In genomic region chr17:41835800-41836549, GRCh38 we compare ENCODE assay signal across 8 cellular contexts. TPM values are rescaled to one million over a fixed set of nuclear protein-coding genes. Genes with fewer than 3 reads are reported as not detected.
DNase-seq lines count a peak whose midpoint lies in the region; ATAC-seq and TF ChIP-seq lines count a peak whose summit lies in the region.

Gene NT5C3B, minus strand, starts transcription at chr17:41836232. Its CDS starts 39 bp downstream, at chr17:41836193.

- CTCF ChIA-PET in activated CD4-positive, alpha-beta T cell treated with anti-CD3 and anti-CD28 coated beads for 36 hours (lab: Charles Lee): interaction anchor here (0.6 to 2.0 kb wide), 5 partner anchors 18 to 623 kb away, joined by 3 to 8 read pairs (median 3); no protein-coding TSS in a partner anchor

- POLR2A ChIA-PET in activated CD4-positive, alpha-beta T cell treated with anti-CD3 and anti-CD28 coated beads for 36 hours (lab: Charles Lee): no interaction called here

- peaks cover 1 to 9% (median 5%) of the 10 kb centered on the region in 4 donors for H3K4me1 ChIP-seq in liver (ENCODE audit: control insufficient read depth in 4 of 4, insufficient read depth in 4 of 4, low read length in 3 of 4)

- no peak for TF ChIP-seq POLR2A in NB4 (IDR thresholded peaks at IDR 0.05; ENCODE audit: extremely low read depth, insufficient read length)

- H3K27me3 ChIP-seq in liver (ENCODE audit: control insufficient read depth in 4 of 4, insufficient read depth in 4 of 4, low read length in 3 of 4): no peaks in the 10 kb centered on the region

- H3K9ac ChIP-seq in liver (ENCODE audit: low read depth in 1 of 2, low read length in 2 of 2): no peak within 1 kb of the TSS

- peak within 1 kb of the TSS; percentile 62 for H3K4me3 ChIP-seq in NB4 (ENCODE audit: low read depth, low read length)
- H3K4me3 ChIP-seq in coronary artery: peak within 1 kb of the TSS; percentile 93
- peak within 1 kb of the TSS; percentile 59 to 81 (median 79) for H3K4me3 ChIP-seq in liver (ENCODE audit: low read depth in 1 of 3, low read length in 3 of 3)

- peak within 1 kb of the TSS; percentile 80 for H3K4me3 Mint-ChIP-seq in activated CD4-positive, alpha-beta T cell treated with anti-CD3 and anti-CD28 coated beads for 36 hours

- peak; percentile 96 for DNase-seq in AG08396 (ENCODE audit: low spot score)
- peak; percentile 51 for DNase-seq in GM19240 (ENCODE audit: insufficient read length, low spot score)
- DNase-seq in NB4 (ENCODE audit: low read depth): peak; percentile 60
- peak; percentile 67 for DNase-seq in activated CD4-positive, alpha-beta T cell treated with anti-CD3 and anti-CD28 coated beads for 36 hours
- no peak for DNase-seq in coronary artery (ENCODE audit: low spot score)
- peak; percentile 33 to 44 for DNase-seq in stimulated activated CD4-positive, alpha-beta T cell treated with anti-CD3 and anti-CD28 coated beads, Interleukin-2, amount 100 ng/mL, for 48 hours

- ATAC-seq in activated CD4-positive, alpha-beta T cell treated with anti-CD3 and anti-CD28 coated beads for 36 hours: peak; percentile 84
- ATAC-seq in HG03139 (IDR thresholded peaks at IDR 0.05; ENCODE audit: unreplicated experiment): no peak

- peaks cover 5 to 11% (median 6%) of the 10 kb centered on the region in 4 donors for H3K36me3 ChIP-seq in liver (ENCODE audit: control insufficient read depth in 4 of 4, insufficient read depth in 3 of 4, low read depth in 1 of 4, low read length in 3 of 4)

- no peak for TF ChIP-seq RAD21 in liver (IDR thresholded peaks at IDR 0.05)

- intact Hi-C loops in activated CD4-positive, alpha-beta T cell treated with anti-CD3 and anti-CD28 coated beads for 36 hours (cut with DNase I, micrococcal nuclease): loop anchor here (1.0 to 2.0 kb wide), 3 partner anchors 25 to 29 kb away; partner anchors contain the start of genes KLHL11 (in 1 of the 2) and P3H4 (in 1 of the 2)

- H3K9me3 ChIP-seq in liver (ENCODE audit: control insufficient read depth in 4 of 4, low read length in 3 of 4): no peaks in the 10 kb centered on the region

- peak within 1 kb of the TSS; percentile 78 to 88 for H3K27ac ChIP-seq in coronary artery
- no peak within 1 kb of the TSS for H3K27ac ChIP-seq in liver (ENCODE audit: low read depth in 1 of 2, low read length in 2 of 2)

- H3K4me1 Mint-ChIP-seq in activated CD4-positive, alpha-beta T cell treated with anti-CD3 and anti-CD28 coated beads for 36 hours: peaks cover 13% of the 10 kb centered on the region

- H3K27me3 Mint-ChIP-seq in activated CD4-positive, alpha-beta T cell treated with anti-CD3 and anti-CD28 coated beads for 36 hours: no peaks in the 10 kb centered on the region

- no peaks in the 10 kb centered on the region for H3K9me3 Mint-ChIP-seq in activated CD4-positive, alpha-beta T cell treated with anti-CD3 and anti-CD28 coated beads for 36 hours (ENCODE audit: low read depth)

- peaks cover 5% of the 10 kb centered on the region for H3K36me3 Mint-ChIP-seq in activated CD4-positive, alpha-beta T cell treated with anti-CD3 and anti-CD28 coated beads for 36 hours (ENCODE audit: low read depth)

- under 1% methylated on average over 72 of the region's 72 CpGs for WGBS in liver

- peak within 1 kb of the TSS; percentile 70 for H3K27ac Mint-ChIP-seq in activated CD4-positive, alpha-beta T cell treated with anti-CD3 and anti-CD28 coated beads for 36 hours

- TF ChIP-seq CTCF in NB4 (IDR thresholded peaks at IDR 0.05; ENCODE audit: low read depth, low read length) (no peak), coronary artery (IDR thresholded peaks at IDR 0.05) (no peak), liver (IDR thresholded peaks at IDR 0.05; ENCODE audit: low read depth, low read length, missing input control) (no peak)

TF ChIP-seq in liver, 16 proteins besides CTCF, POLR2A, EP300 and RAD21:
- TF ChIP-seq REST (IDR thresholded peaks at IDR 0.05) (no peak), SP1 (IDR thresholded peaks at IDR 0.05) (no peak), TAF1 (conservative IDR thresholded peaks at IDR 0.05) (no peak), FOXA1 (IDR thresholded peaks at IDR 0.05) (no peak), ATF3 (IDR thresholded peaks at IDR 0.05) (no peak), ZBTB33 (IDR thresholded peaks at IDR 0.05) (no peak)
TF ChIP-seq in liver: peak in this region for 0.

RNA-seq across cellular contexts. Expression of gene NT5C3B, which starts in this region (rescaled TPM):
- total RNA-seq in activated CD4-positive, alpha-beta T cell treated with anti-CD3 and anti-CD28 coated beads for 36 hours: 10 to 100 TPM; 37.5 to 46.9 TPM
- 10 to 100 TPM; 15.3 to 32.0 TPM for total RNA-seq in liver
- 10 to 100 TPM; 25.1 to 28.8 TPM for polyA plus RNA-seq in liver

Comparison
In these comparisons a context has a peak if more than half of its experiments do, and no peak if none do; other contexts are left out.
1. H3K27ac ChIP-seq: peak in coronary artery (2 of 2); none in liver (0 of 2).
2. Peak in every context shown above with its lines, with median percentiles within 50 percentile points of each other: H3K4me3 ChIP-seq.